8 cellular contexts compared by ENCODE assay signal in genomic region chr3:184562875-184563568, GRCh38. TPM values are rescaled to one million over a fixed set of nuclear protein-coding genes. Genes with fewer than 3 reads are reported as not detected.
DNase-seq lines count a peak whose midpoint lies in the region; ATAC-seq and TF ChIP-seq lines count a peak whose summit lies in the region.

No MANE protein-coding gene starts in this region.

- peak overlapping the region; percentile 95 to 97 for H3K27ac ChIP-seq in esophagus (ENCODE audit: low read depth in 2 of 2, low read length in 1 of 2)

- peaks cover 0 to 6% of the 10 kb centered on the region in 2 donors for H3K36me3 ChIP-seq in esophagus (ENCODE audit: control insufficient read depth in 2 of 2, insufficient read depth in 2 of 2, low read length in 1 of 2)

- H3K27me3 Mint-ChIP-seq in IgD-negative memory B cell (peaks cover 26% of the 10 kb centered on the region), nephron progenitor cell (ENCODE audit: low read depth, poor library complexity) (peaks cover 35% of the 10 kb centered on the region)

- peak overlapping the region in 1 of 3 donors; percentile 63 for H3K27ac Mint-ChIP-seq in IgD-negative memory B cell
- no peak overlapping the region for H3K27ac Mint-ChIP-seq in nephron progenitor cell

- peaks cover 7 to 18% (median 15%) of the 10 kb centered on the region in 3 donors for H3K4me1 Mint-ChIP-seq in IgD-negative memory B cell
- peaks cover 59% of the 10 kb centered on the region for H3K4me1 Mint-ChIP-seq in nephron progenitor cell

- H3K4me3 Mint-ChIP-seq in IgD-negative memory B cell (peak overlapping the region in 3 of 4 donors; percentile 30 to 57 (median 52)), nephron progenitor cell (peak overlapping the region; percentile 94)

- H3K27me3 ChIP-seq in esophagus (ENCODE audit: control insufficient read depth in 1 of 2, insufficient read depth in 2 of 2, low read length in 2 of 2) = no peaks in the 10 kb centered on the region

- 30 to 34% methylated on average over 24 of the region's 24 CpGs for WGBS in esophagus, 2 donors

- H3K36me3 Mint-ChIP-seq in IgD-negative memory B cell (peaks cover 2% of the 10 kb centered on the region), nephron progenitor cell (ENCODE audit: low read depth) (no peaks in the 10 kb centered on the region)

- DNase-seq in AG09309 (ENCODE audit: low read depth) = no peak
- DNase-seq in nephron progenitor cell = peak; percentile 32
- no peak for DNase-seq in D341Med (ENCODE audit: low spot score)
- DNase-seq in stimulated activated CD4-positive, alpha-beta T cell treated with anti-CD3 and anti-CD28 coated beads, Interleukin-1b, Interleukin-23, amount 100 ng/mL, for 48 hours = no peak
- DNase-seq in epidermal melanocyte (ENCODE audit: insufficient read length, low spot score) = no peak

- H3K4me3 ChIP-seq in AG09309 (ENCODE audit: control insufficient read depth, low read depth, low read length) (peak overlapping the region; percentile 84), esophagus (ENCODE audit: low read depth in 1 of 2, low read length in 2 of 2) (peak overlapping the region; percentile 74 to 77)

- H3K4me1 ChIP-seq in esophagus (ENCODE audit: control insufficient read depth in 2 of 2, insufficient read depth in 2 of 2, low read length in 1 of 2) = peaks cover 13 to 40% of the 10 kb centered on the region in 2 donors

- ATAC-seq in GM18520 (IDR thresholded peaks at IDR 0.05; ENCODE audit: unreplicated experiment) = no peak

- H3K9me3 Mint-ChIP-seq in IgD-negative memory B cell (peaks cover 0 to 5% (median 0%) of the 10 kb centered on the region in 3 donors), nephron progenitor cell (no peaks in the 10 kb centered on the region)

- TF ChIP-seq CTCF in AG09309 (IDR thresholded peaks at IDR 0.05; ENCODE audit: control insufficient read depth, insufficient read depth, low read depth, low read length, missing control alignments) (no peak), nephron progenitor cell (IDR thresholded peaks at IDR 0.05) (no peak)

- no peaks in the 10 kb centered on the region for H3K9me3 ChIP-seq in esophagus (ENCODE audit: control insufficient read depth in 2 of 2, insufficient read depth in 1 of 2, low read depth in 1 of 2, low read length in 1 of 2)

RNA-seq across cellular contexts. Expression of gene EPHB3, which starts 1.4 kb away (rescaled TPM):
- not detected for polyA plus RNA-seq in IgD-negative memory B cell
- 10 to 100 TPM; 24.6 to 27.7 TPM for polyA plus RNA-seq in esophagus

Comparison
In these comparisons a context has a peak if more than half of its experiments do, and no peak if none do; other contexts are left out.
1. RNA of gene EPHB3, which starts 1.4 kb away (polyA plus RNA-seq): 24.6 to 27.7 TPM in esophagus; not detected in IgD-negative memory B cell (single experiment); every median in the first group is over 10 times any median in the second.